ENCODE assay signal across 30 cellular contexts in the genomic region with DNA sequence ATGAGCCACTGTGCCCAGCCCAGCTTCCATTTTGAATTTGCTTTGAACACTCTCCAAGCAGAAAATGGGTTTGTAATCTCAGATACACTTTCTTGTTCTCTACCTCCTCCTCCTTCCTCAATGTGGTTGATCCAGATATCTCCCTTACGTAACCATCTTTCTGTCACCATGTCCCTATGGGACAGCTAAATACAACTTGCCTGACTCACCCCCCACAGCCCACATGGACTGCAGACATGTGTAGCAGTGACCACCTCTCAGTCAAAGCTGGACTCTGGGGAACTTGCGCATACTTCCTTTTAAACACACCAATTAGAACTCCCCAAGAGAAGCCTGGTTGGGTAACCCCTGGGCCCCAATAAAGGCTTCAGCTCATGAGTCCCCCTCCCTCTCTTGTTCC.
"Had no signal": no experiment of that assay in that cellular context is flagged by ENCODE, and none has a peak within 500 bp of the region (broad histone marks: within the 10 kb centered on the region; RNA-seq: fewer than 3 reads in every experiment).

No MANE protein-coding gene starts in this region.

- H3K9me3 ChIP-seq: esophagus muscularis mucosa, ovary, prostate gland, sigmoid colon, thyroid gland, upper lobe of right lung had no signal

- H3K27me3 ChIP-seq: breast epithelium, esophagus muscularis mucosa, hepatocyte, ovary, sigmoid colon, stomach, thyroid gland, upper lobe of right lung had no signal

- H3K4me3 Mint-ChIP-seq: activated CD8-positive, alpha-beta T cell treated with anti-CD3 and anti-CD28 coated beads for 36 hours; activated naive CD4-positive, alpha-beta T cell treated with anti-CD3 and anti-CD28 coated beads, Interleukin-2, amount 50 U/mL, for 24 hours; activated naive CD8-positive, alpha-beta T cell treated with anti-CD3 and anti-CD28 coated beads, Interleukin-2, amount 50 U/mL, for 24 hours; endodermal cell; naive B cell; nephron progenitor cell; stimulated activated naive B cell treated with anti-CD40 and anti-IgM and Interleukin-4, amounts not matched to agents 10 μg/mL and 1 μg/mL and 100 μg/mL, for 72 hours; WTC11 had no signal

- ATAC-seq: activated CD8-positive, alpha-beta T cell treated with anti-CD3 and anti-CD28 coated beads for 36 hours; activated naive CD8-positive, alpha-beta T cell treated with anti-CD3 and anti-CD28 coated beads, Interleukin-2, amount 50 U/mL, for 24 hours; left cardiac atrium; left ventricle myocardium superior; stimulated activated naive B cell treated with anti-CD40 and anti-IgM and Interleukin-4, amounts not matched to agents 10 μg/mL and 1 μg/mL and 100 μg/mL, for 72 hours; upper lobe of right lung; WTC11 had no signal

- DNase-seq: activated CD4-positive, alpha-beta T cell treated with anti-CD3 and anti-CD28 coated beads, Interleukin-2, amount 50 U/mL, for 1 hour; activated CD8-positive, alpha-beta T cell treated with anti-CD3 and anti-CD28 coated beads for 36 hours; activated naive CD8-positive, alpha-beta T cell treated with anti-CD3 and anti-CD28 coated beads, Interleukin-2, amount 50 U/mL, for 24 hours; activated T-cell treated with anti-CD3 and anti-CD28 coated beads, Interleukin-2, amount 50 U/mL, for 48 hours; amygdala; central memory CD4-positive, alpha-beta T cell; endodermal cell; islet precursor cell; left cardiac atrium; left ventricle myocardium superior; mammary epithelial cell; naive B cell; nephron progenitor cell; ovary; retina; sigmoid colon; stimulated activated CD4-positive, alpha-beta T cell treated with anti-CD3 and anti-CD28 coated beads, Interleukin-1b, Interleukin-23, amount 100 ng/mL, for 48 hours; stimulated activated naive B cell treated with anti-CD40 and anti-IgM and Interleukin-4, amounts not matched to agents 10 μg/mL and 1 μg/mL and 100 μg/mL, for 72 hours; stomach; T-helper 2 cell; thyroid gland; upper lobe of right lung had no signal

- H3K4me1 Mint-ChIP-seq: activated naive CD4-positive, alpha-beta T cell treated with anti-CD3 and anti-CD28 coated beads, Interleukin-2, amount 50 U/mL, for 24 hours; activated naive CD8-positive, alpha-beta T cell treated with anti-CD3 and anti-CD28 coated beads, Interleukin-2, amount 50 U/mL, for 24 hours; endodermal cell; nephron progenitor cell; WTC11 had no signal

- H3K4me1 ChIP-seq: breast epithelium, esophagus muscularis mucosa, prostate gland, sigmoid colon, stomach, thyroid gland, upper lobe of right lung had no signal

- H3K4me3 ChIP-seq: breast epithelium, esophagus muscularis mucosa, hepatocyte, ovary, prostate gland, sigmoid colon, smooth muscle cell, stomach, thyroid gland, upper lobe of right lung had no signal

- H3K27ac Mint-ChIP-seq: activated CD8-positive, alpha-beta T cell treated with anti-CD3 and anti-CD28 coated beads for 36 hours; activated naive CD4-positive, alpha-beta T cell treated with anti-CD3 and anti-CD28 coated beads, Interleukin-2, amount 50 U/mL, for 24 hours; activated naive CD8-positive, alpha-beta T cell treated with anti-CD3 and anti-CD28 coated beads, Interleukin-2, amount 50 U/mL, for 24 hours; activated T-helper 2 cell treated with anti-CD3 and anti-CD28 coated beads, Interferon-gamma antibody, Interleukin-2, Interleukin-4, amounts not matched to agents 10 μg/mL and 5 μg/mL and 100 μg/mL, durations not matched to agents 14 hours and 24 hours and 36 hours; endodermal cell; naive B cell; nephron progenitor cell; stimulated activated naive B cell treated with anti-CD40 and anti-IgM and Interleukin-4, amounts not matched to agents 10 μg/mL and 1 μg/mL and 100 μg/mL, for 72 hours; WTC11 had no signal

- H3K27ac ChIP-seq: breast epithelium, esophagus muscularis mucosa, hepatocyte, ovary, prostate gland, sigmoid colon, stomach, thyroid gland, upper lobe of right lung had no signal

- H3K27me3 Mint-ChIP-seq: activated CD8-positive, alpha-beta T cell treated with anti-CD3 and anti-CD28 coated beads for 36 hours; activated naive CD4-positive, alpha-beta T cell treated with anti-CD3 and anti-CD28 coated beads, Interleukin-2, amount 50 U/mL, for 24 hours; activated naive CD8-positive, alpha-beta T cell treated with anti-CD3 and anti-CD28 coated beads, Interleukin-2, amount 50 U/mL, for 24 hours; naive B cell; stimulated activated naive B cell treated with anti-CD40 and anti-IgM and Interleukin-4, amounts not matched to agents 10 μg/mL and 1 μg/mL and 100 μg/mL, for 72 hours had no signal
